13 cellular contexts compared by ENCODE assay signal in genomic region chr7:13017881-13018280, GRCh38.
DNase-seq lines count a peak whose midpoint lies in the region; ATAC-seq, FAIRE-seq and TF ChIP-seq lines count a peak whose summit lies in the region.
"Had no signal": no experiment of that assay in that cellular context is flagged by ENCODE, and none has a peak within 500 bp of the region (broad histone marks: within the 10 kb centered on the region; RNA-seq: fewer than 3 reads in every experiment).

No MANE protein-coding gene starts in this region.

- H3K27ac Mint-ChIP-seq in MCF 10A (ENCODE audit: low read depth, unreplicated experiment): peak overlapping the region; percentile 65
- no peak overlapping the region for H3K27ac Mint-ChIP-seq in activated naive CD8-positive, alpha-beta T cell treated with anti-CD3 and anti-CD28 coated beads, Interleukin-2, amount 50 U/mL, for 24 hours
- H3K27ac Mint-ChIP-seq: activated T-helper 2 cell treated with anti-CD3 and anti-CD28 coated beads, Interferon-gamma antibody, Interleukin-2, Interleukin-4, amounts not matched to agents 10 μg/mL and 5 μg/mL and 100 μg/mL, durations not matched to agents 14 hours and 24 hours and 36 hours; immature natural killer cell; T-helper 2 cell treated with Interferon-gamma antibody and Interleukin-4, amounts not matched to agents 5 μg/mL and 100 μg/mL, for 36 hours had no signal

- H3K4me3 ChIP-seq in HUES64 (ENCODE audit: low read length) (peak overlapping the region; percentile 17; the same call in 1 of the 2 replicates), keratinocyte (ENCODE audit: control insufficient read depth in 2 of 3, extremely low read depth in 1 of 3, insufficient read depth in 2 of 3, low read depth in 1 of 3, low read length in 3 of 3) (peak overlapping the region in 2 of 3 experiments; percentile 4 to 61), right cardiac atrium (ENCODE audit: low read length) (no peak overlapping the region)

- peak overlapping the region; percentile 86 for H2AFZ ChIP-seq in keratinocyte (ENCODE audit: control insufficient read depth, low read length)

- peak overlapping the region; percentile 86 for H3K4me2 ChIP-seq in keratinocyte (ENCODE audit: control insufficient read depth, extremely low read depth, insufficient read depth, low read depth, low read length)

- peaks cover 8% of the 10 kb centered on the region for H3K4me1 Mint-ChIP-seq in MCF 10A (ENCODE audit: insufficient read depth, unreplicated experiment)
- no peaks in the 10 kb centered on the region for H3K4me1 Mint-ChIP-seq in activated naive CD8-positive, alpha-beta T cell treated with anti-CD3 and anti-CD28 coated beads, Interleukin-2, amount 50 U/mL, for 24 hours
- H3K4me1 Mint-ChIP-seq: immature natural killer cell had no signal

- H3K4me3 Mint-ChIP-seq in MCF 10A (ENCODE audit: unreplicated experiment): peak overlapping the region; percentile 44
- H3K4me3 Mint-ChIP-seq in activated naive CD8-positive, alpha-beta T cell treated with anti-CD3 and anti-CD28 coated beads, Interleukin-2, amount 50 U/mL, for 24 hours: no peak overlapping the region
- H3K4me3 Mint-ChIP-seq: immature natural killer cell; T-helper 2 cell treated with Interferon-gamma antibody and Interleukin-4, amounts not matched to agents 5 μg/mL and 100 μg/mL, for 36 hours had no signal

- BruUV-seq in MCF 10A (replicated peaks; lab: Mats Ljungman, UMichigan): no TSS peak

- H3K79me2 ChIP-seq in keratinocyte (ENCODE audit: control insufficient read depth, insufficient read depth, low read length): no peaks in the 10 kb centered on the region

- TF ChIP-seq CTCF in MCF 10A (IDR thresholded peaks at IDR 0.05; ENCODE audit: unreplicated experiment) (no peak), keratinocyte (optimal IDR thresholded peaks at IDR 0.05 in 1 of 3, IDR thresholded peaks at IDR 0.05 in 1 of 3, conservative IDR thresholded peaks at IDR 0.05 in 1 of 3; ENCODE audit: extremely low read depth in 1 of 3, insufficient read depth in 2 of 3, low read length in 3 of 3) (no peak)

- H4K20me1 ChIP-seq in keratinocyte (ENCODE audit: control insufficient read depth, extremely low read depth, insufficient read depth, low read length): no peaks in the 10 kb centered on the region

- no peak for FAIRE-seq in keratinocyte (lab: Jason Lieb, UNC)

- dilution Hi-C loops in keratinocyte (cut with MboI; ENCODE audit: extremely low pct_ligation_motif_present, low sequenced_read_pairs): no loop called here

- CTCF ChIA-PET in MCF 10A (lab: Yijun Ruan, JAX): interaction anchor here (0.6 to 1.5 kb wide), 4 partner anchors 11 to 309 kb away, joined by 3 to 4 read pairs (median 3); no protein-coding TSS in a partner anchor

- H3K9ac ChIP-seq in HUES64 (ENCODE audit: low read depth, low read length): peak overlapping the region; percentile 66; the same call in 1 of the 2 replicates
- H3K9ac ChIP-seq in keratinocyte (ENCODE audit: control insufficient read depth, extremely low read depth, insufficient read depth, low read length): peak overlapping the region; percentile 42

- H3K9me3 ChIP-seq in HUES64 (ENCODE audit: insufficient read depth, low read depth, low read length): no peaks in the 10 kb centered on the region
- no peaks in the 10 kb centered on the region for H3K9me3 ChIP-seq in keratinocyte (ENCODE audit: control insufficient read depth, low read depth, low read length)
- H3K9me3 ChIP-seq in right cardiac atrium (ENCODE audit: control insufficient read depth, low read length): no peaks in the 10 kb centered on the region

- H3K27ac ChIP-seq in HUES64 (ENCODE audit: low read depth, low read length) (peak overlapping the region; percentile 89), keratinocyte (ENCODE audit: control insufficient read depth, insufficient read depth, low read length) (peak overlapping the region; percentile 70), right cardiac atrium (ENCODE audit: low read length) (no peak overlapping the region)

- H3K27me3 ChIP-seq in HUES64 (ENCODE audit: insufficient read depth, low read length) (no peaks in the 10 kb centered on the region), keratinocyte (ENCODE audit: control insufficient read depth, extremely low read depth, insufficient read depth, low read length) (no peaks in the 10 kb centered on the region), right cardiac atrium (ENCODE audit: control insufficient read depth, insufficient read depth) (no peaks in the 10 kb centered on the region)

- no peaks in the 10 kb centered on the region for H3K9me3 Mint-ChIP-seq in MCF 10A (ENCODE audit: unreplicated experiment)
- no peaks in the 10 kb centered on the region for H3K9me3 Mint-ChIP-seq in activated naive CD8-positive, alpha-beta T cell treated with anti-CD3 and anti-CD28 coated beads, Interleukin-2, amount 50 U/mL, for 24 hours
- H3K9me3 Mint-ChIP-seq: activated T-helper 2 cell treated with anti-CD3 and anti-CD28 coated beads, Interferon-gamma antibody, Interleukin-2, Interleukin-4, amounts not matched to agents 10 μg/mL and 5 μg/mL and 100 μg/mL, durations not matched to agents 14 hours and 24 hours and 36 hours; T-helper 2 cell treated with Interferon-gamma antibody and Interleukin-4, amounts not matched to agents 5 μg/mL and 100 μg/mL, for 36 hours had no signal

- H3K9me1 ChIP-seq in keratinocyte (ENCODE audit: control insufficient read depth, extremely low read depth, insufficient read depth, low read length): no peaks in the 10 kb centered on the region

- no peaks in the 10 kb centered on the region for H3K36me3 Mint-ChIP-seq in MCF 10A (ENCODE audit: insufficient read depth, unreplicated experiment)
- no peaks in the 10 kb centered on the region for H3K36me3 Mint-ChIP-seq in activated naive CD8-positive, alpha-beta T cell treated with anti-CD3 and anti-CD28 coated beads, Interleukin-2, amount 50 U/mL, for 24 hours (ENCODE audit: low read depth)
- H3K36me3 Mint-ChIP-seq: immature natural killer cell had no signal

- H3K36me3 ChIP-seq in HUES64 (ENCODE audit: insufficient read depth, low read length): no peaks in the 10 kb centered on the region
- H3K36me3 ChIP-seq in keratinocyte (ENCODE audit: control insufficient read depth in 2 of 2, extremely low read depth in 1 of 2, insufficient read depth in 2 of 2, low read length in 2 of 2): no peaks in the 10 kb centered on the region

- ATAC-seq in right cardiac atrium (no peak), GM19328 (IDR thresholded peaks at IDR 0.05; ENCODE audit: unreplicated experiment) (no peak)
- ATAC-seq in activated naive CD8-positive, alpha-beta T cell treated with anti-CD3 and anti-CD28 coated beads, Interleukin-2, amount 50 U/mL, for 24 hours: no peak

- POLR2A ChIA-PET in MCF 10A (lab: Yijun Ruan, JAX): interaction anchor here (0.6 to 3.3 kb wide), 22 partner anchors 11 to 333 kb away, joined by 3 to 39 read pairs (median 5); partner anchors contain the start of gene ARL4A

- peak; percentile 64 for DNase-seq in MCF 10A (ENCODE audit: unreplicated experiment)
- no peak for DNase-seq in keratinocyte (ENCODE audit: low read depth, low spot score)
- peak; percentile 18 for DNase-seq in smooth muscle cell of the brain vasculature (ENCODE audit: low read depth, low spot score)
- DNase-seq in right cardiac atrium: no peak
- no peak for DNase-seq in activated naive CD8-positive, alpha-beta T cell treated with anti-CD3 and anti-CD28 coated beads, Interleukin-2, amount 50 U/mL, for 24 hours
- DNase-seq: immature natural killer cell, NCI-H1417 treated with DMSO at 0.1 percent for 48 hours, NCI-H510A, substantia nigra had no signal

- no peaks in the 10 kb centered on the region for H3K27me3 Mint-ChIP-seq in MCF 10A (ENCODE audit: insufficient read depth, unreplicated experiment)
- H3K27me3 Mint-ChIP-seq in activated naive CD8-positive, alpha-beta T cell treated with anti-CD3 and anti-CD28 coated beads, Interleukin-2, amount 50 U/mL, for 24 hours: peaks cover 2% of the 10 kb centered on the region

- intact Hi-C loops in MCF 10A (cut with micrococcal nuclease) (loop anchor here (5.0 kb wide), 1 partner anchor 331 kb away; the partner anchor contains the start of gene ARL4A), right cardiac atrium (cut with DNase I) (no loop called here)

- H3K4me1 ChIP-seq in HUES64 (ENCODE audit: insufficient read depth, low read length) (peaks cover 65% of the 10 kb centered on the region), keratinocyte (ENCODE audit: control insufficient read depth, extremely low read depth, insufficient read depth, low read length) (peaks cover 17% of the 10 kb centered on the region), right cardiac atrium (ENCODE audit: control insufficient read depth, insufficient read depth, low read length) (no peaks in the 10 kb centered on the region)

Comparison
In these comparisons a context has a peak if more than half of its experiments do, and no peak if none do; other contexts are left out.
1. DNase-seq: peak in MCF 10A (single experiment) and smooth muscle cell of the brain vasculature (single experiment); none in keratinocyte (single experiment), right cardiac atrium (0 of 3) and activated naive CD8-positive, alpha-beta T cell treated with anti-CD3 and anti-CD28 coated beads, Interleukin-2, amount 50 U/mL, for 24 hours (single experiment).